8 cellular contexts compared by ENCODE assay signal in genomic region chr19:2425622-2426581, GRCh38. TPM values are rescaled to one million over a fixed set of nuclear protein-coding genes. Genes with fewer than 3 reads are reported as not detected.
DNase-seq lines count a peak whose midpoint lies in the region; ATAC-seq, FAIRE-seq and TF ChIP-seq lines count a peak whose summit lies in the region.

No MANE protein-coding gene starts in this region.

- H3K4me3 ChIP-seq in keratinocyte (ENCODE audit: control insufficient read depth in 2 of 3, extremely low read depth in 1 of 3, insufficient read depth in 2 of 3, low read depth in 1 of 3, low read length in 3 of 3) (peak overlapping the region; percentile 84 to 100 (median 88)), subcutaneous abdominal adipose tissue (ENCODE audit: low read depth in 1 of 5, low read length in 5 of 5) (peak overlapping the region; percentile 39 to 88 (median 85))

- H3K4me3 Mint-ChIP-seq in activated T-cell treated with anti-CD3 and anti-CD28 coated beads, Interleukin-2, amount 50 U/mL, for 24 hours, result peak overlapping the region; percentile 90

- peaks cover 39% of the 10 kb centered on the region for H3K79me2 ChIP-seq in keratinocyte (ENCODE audit: control insufficient read depth, insufficient read depth, low read length)

- H4K20me1 ChIP-seq in keratinocyte (ENCODE audit: control insufficient read depth, extremely low read depth, insufficient read depth, low read length), result peaks cover 15% of the 10 kb centered on the region

- H3K9ac ChIP-seq in keratinocyte (ENCODE audit: control insufficient read depth, extremely low read depth, insufficient read depth, low read length) (peak overlapping the region; percentile 93), subcutaneous abdominal adipose tissue (ENCODE audit: low read length in 5 of 5) (peak overlapping the region in 4 of 5 donors; percentile 34 to 95 (median 84))

- H3K9me1 ChIP-seq in keratinocyte (ENCODE audit: control insufficient read depth, extremely low read depth, insufficient read depth, low read length), result peaks cover 2% of the 10 kb centered on the region

- TF ChIP-seq CTCF in keratinocyte (optimal IDR thresholded peaks at IDR 0.05 in 1 of 3, IDR thresholded peaks at IDR 0.05 in 1 of 3, conservative IDR thresholded peaks at IDR 0.05 in 1 of 3; ENCODE audit: extremely low read depth in 1 of 3, insufficient read depth in 2 of 3, low read length in 3 of 3), result no peak

- ATAC-seq in activated naive CD4-positive, alpha-beta T cell treated with anti-CD3 and anti-CD28 coated beads, Interleukin-2, amount 50 U/mL, for 72 hours, result no peak
- no peak for ATAC-seq in GM21825 (IDR thresholded peaks at IDR 0.05; ENCODE audit: unreplicated experiment)

- no peaks in the 10 kb centered on the region for H3K27me3 Mint-ChIP-seq in activated T-cell treated with anti-CD3 and anti-CD28 coated beads, Interleukin-2, amount 50 U/mL, for 24 hours

- H3K27ac ChIP-seq in keratinocyte (ENCODE audit: control insufficient read depth, insufficient read depth, low read length) (peak overlapping the region; percentile 88), subcutaneous abdominal adipose tissue (ENCODE audit: low read depth, low read length) (no peak overlapping the region)

- no peaks in the 10 kb centered on the region for H3K9me3 Mint-ChIP-seq in activated T-cell treated with anti-CD3 and anti-CD28 coated beads, Interleukin-2, amount 50 U/mL, for 24 hours
- no peaks in the 10 kb centered on the region for H3K9me3 Mint-ChIP-seq in activated naive CD4-positive, alpha-beta T cell treated with anti-CD3 and anti-CD28 coated beads, Interleukin-2, amount 50 U/mL, for 72 hours

- no peak for DNase-seq in activated T-cell treated with anti-CD3 and anti-CD28 coated beads, Interleukin-2, amount 50 U/mL, for 24 hours
- no peak for DNase-seq in activated T-cell treated with anti-CD3 and anti-CD28 coated beads, Interleukin-2, amount 50 U/mL, for 1 hour
- DNase-seq in activated naive CD4-positive, alpha-beta T cell treated with anti-CD3 and anti-CD28 coated beads, Interleukin-2, amount 50 U/mL, for 72 hours (ENCODE audit: low spot score in 2 of 2), result no peak
- DNase-seq in keratinocyte (ENCODE audit: low read depth, low spot score) (no peak), NCI-H2107 treated with DMSO at 0.1 percent for 48 hours (lab: John Stamatoyannopoulos, UW; ENCODE audit: unreplicated experiment) (no peak), T1000 (lab: John Stamatoyannopoulos, UW) (no peak)

- no peak for FAIRE-seq in keratinocyte (lab: Jason Lieb, UNC)

- peaks cover 23% of the 10 kb centered on the region for H3K4me1 Mint-ChIP-seq in activated T-cell treated with anti-CD3 and anti-CD28 coated beads, Interleukin-2, amount 50 U/mL, for 24 hours (ENCODE audit: low read depth)

- peak overlapping the region; percentile 99 for H3K27ac Mint-ChIP-seq in activated T-cell treated with anti-CD3 and anti-CD28 coated beads, Interleukin-2, amount 50 U/mL, for 24 hours
- H3K27ac Mint-ChIP-seq in activated naive CD4-positive, alpha-beta T cell treated with anti-CD3 and anti-CD28 coated beads, Interleukin-2, amount 50 U/mL, for 72 hours, result peak overlapping the region; percentile 88 to 96

- peak overlapping the region; percentile 97 for H3K4me2 ChIP-seq in keratinocyte (ENCODE audit: control insufficient read depth, extremely low read depth, insufficient read depth, low read depth, low read length)

- no peaks in the 10 kb centered on the region for H3K27me3 ChIP-seq in keratinocyte (ENCODE audit: control insufficient read depth, extremely low read depth, insufficient read depth, low read length)
- H3K27me3 ChIP-seq in subcutaneous abdominal adipose tissue (ENCODE audit: control insufficient read depth in 5 of 5, insufficient read depth in 4 of 5, low read length in 5 of 5), result no peaks in the 10 kb centered on the region

- H3K36me3 ChIP-seq in keratinocyte (ENCODE audit: control insufficient read depth in 2 of 2, extremely low read depth in 1 of 2, insufficient read depth in 2 of 2, low read length in 2 of 2) (peaks cover 13 to 21% of the 10 kb centered on the region in 2 experiments), subcutaneous abdominal adipose tissue (ENCODE audit: control insufficient read depth in 5 of 5, insufficient read depth in 5 of 5, low read length in 5 of 5) (peaks cover 0 to 23% (median 8%) of the 10 kb centered on the region in 5 donors)

- H3K9me3 ChIP-seq in keratinocyte (ENCODE audit: control insufficient read depth, low read depth, low read length), result no peaks in the 10 kb centered on the region
- no peaks in the 10 kb centered on the region for H3K9me3 ChIP-seq in subcutaneous abdominal adipose tissue (ENCODE audit: control insufficient read depth in 5 of 5, low read length in 5 of 5)

- H3K4me1 ChIP-seq in keratinocyte (ENCODE audit: control insufficient read depth, extremely low read depth, insufficient read depth, low read length) (peaks cover 24% of the 10 kb centered on the region), subcutaneous abdominal adipose tissue (ENCODE audit: control insufficient read depth in 5 of 5, insufficient read depth in 5 of 5, low read length in 5 of 5) (peaks cover 5 to 33% (median 32%) of the 10 kb centered on the region in 5 donors)

- peaks cover 56% of the 10 kb centered on the region for H3K36me3 Mint-ChIP-seq in activated T-cell treated with anti-CD3 and anti-CD28 coated beads, Interleukin-2, amount 50 U/mL, for 24 hours (ENCODE audit: low read depth)
- peaks cover 13 to 14% of the 10 kb centered on the region in 2 donors for H3K36me3 Mint-ChIP-seq in activated naive CD4-positive, alpha-beta T cell treated with anti-CD3 and anti-CD28 coated beads, Interleukin-2, amount 50 U/mL, for 72 hours

- no peak overlapping the region for H2AFZ ChIP-seq in keratinocyte (ENCODE audit: control insufficient read depth, low read length)

- dilution Hi-C loops in keratinocyte (cut with MboI; ENCODE audit: extremely low pct_ligation_motif_present, low sequenced_read_pairs), result no loop called here

RNA-seq across cellular contexts. Expression of gene TIMM13, which starts 1.5 kb away (rescaled TPM):
- 100 to 1,000 TPM in 1 of 2 donors, 10 to 100 TPM in 1; 46.5 to 103 TPM for total RNA-seq in activated naive CD4-positive, alpha-beta T cell treated with anti-CD3 and anti-CD28 coated beads, Interleukin-2, amount 50 U/mL, for 72 hours
- 38.8 to 64.3 TPM (median 45.0 TPM) in 3 replicates for polyA plus RNA-seq in keratinocyte
- polyA plus RNA-seq in keratinocyte (2011; ENCODE audit: low read depth), result 42.2 TPM
- 17.1 and 68.7 TPM in 2 replicates for polyA plus RNA-seq in keratinocyte (2011; cell fraction: cytosol; rRNA removed)
- polyA plus RNA-seq in keratinocyte (2011; cell fraction: nucleus; rRNA removed), result 16.8 and 22.4 TPM in 2 replicates
- polyA plus RNA-seq in keratinocyte (2012; ENCODE audit: low replicate concordance), result 38.7 and 116 TPM in 2 replicates
- polyA minus RNA-seq in keratinocyte, result 9.1 to 11.1 TPM (median 10.2 TPM) in 3 replicates
- polyA minus RNA-seq in keratinocyte (2011; cell fraction: cytosol; rRNA and poly(A)+ RNA removed), result 73.9 TPM
- 12.3 and 15.5 TPM in 2 replicates for polyA minus RNA-seq in keratinocyte (2011; cell fraction: nucleus; rRNA and poly(A)+ RNA removed)

RNA-seq across cellular contexts. Expression of gene LMNB2, which starts 30.9 kb away (rescaled TPM):
- total RNA-seq in activated naive CD4-positive, alpha-beta T cell treated with anti-CD3 and anti-CD28 coated beads, Interleukin-2, amount 50 U/mL, for 72 hours, result 10 to 100 TPM; 46.7 to 94.0 TPM
- 55.7 to 84.8 TPM (median 80.1 TPM) in 3 replicates for polyA plus RNA-seq in keratinocyte
- 8.0 TPM for polyA plus RNA-seq in keratinocyte (2011; ENCODE audit: low read depth)
- polyA plus RNA-seq in keratinocyte (2011; cell fraction: cytosol; rRNA removed), result 37.6 and 49.0 TPM in 2 replicates
- 59.8 and 68.0 TPM in 2 replicates for polyA plus RNA-seq in keratinocyte (2011; cell fraction: nucleus; rRNA removed)
- 12.4 and 76.0 TPM in 2 replicates for polyA plus RNA-seq in keratinocyte (2012; ENCODE audit: low replicate concordance)
- 46.8 to 87.1 TPM (median 57.1 TPM) in 3 replicates for polyA minus RNA-seq in keratinocyte
- polyA minus RNA-seq in keratinocyte (2011; cell fraction: cytosol; rRNA and poly(A)+ RNA removed), result 90.9 TPM
- 21.3 and 24.7 TPM in 2 replicates for polyA minus RNA-seq in keratinocyte (2011; cell fraction: nucleus; rRNA and poly(A)+ RNA removed)

RNA-seq across cellular contexts. Expression of gene GADD45B, which starts 50.0 kb away (rescaled TPM):
- total RNA-seq in activated naive CD4-positive, alpha-beta T cell treated with anti-CD3 and anti-CD28 coated beads, Interleukin-2, amount 50 U/mL, for 72 hours, result 10 to 100 TPM; 60.9 to 94.1 TPM
- polyA plus RNA-seq in keratinocyte, result 20.6 to 32.4 TPM (median 26.8 TPM) in 3 replicates
- 149 TPM for polyA plus RNA-seq in keratinocyte (2011; ENCODE audit: low read depth)
- 9.5 and 12.5 TPM in 2 replicates for polyA plus RNA-seq in keratinocyte (2011; cell fraction: cytosol; rRNA removed)
- polyA plus RNA-seq in keratinocyte (2011; cell fraction: nucleus; rRNA removed), result 34.9 and 41.2 TPM in 2 replicates
- 21.0 and 188 TPM in 2 replicates for polyA plus RNA-seq in keratinocyte (2012; ENCODE audit: low replicate concordance)
- polyA minus RNA-seq in keratinocyte, result 9.5 to 21.8 TPM (median 13.7 TPM) in 3 replicates
- 40.5 TPM for polyA minus RNA-seq in keratinocyte (2011; cell fraction: cytosol; rRNA and poly(A)+ RNA removed)
- 16.2 and 25.8 TPM in 2 replicates for polyA minus RNA-seq in keratinocyte (2011; cell fraction: nucleus; rRNA and poly(A)+ RNA removed)
